7 cellular contexts compared by ENCODE assay signal in the genomic region with DNA sequence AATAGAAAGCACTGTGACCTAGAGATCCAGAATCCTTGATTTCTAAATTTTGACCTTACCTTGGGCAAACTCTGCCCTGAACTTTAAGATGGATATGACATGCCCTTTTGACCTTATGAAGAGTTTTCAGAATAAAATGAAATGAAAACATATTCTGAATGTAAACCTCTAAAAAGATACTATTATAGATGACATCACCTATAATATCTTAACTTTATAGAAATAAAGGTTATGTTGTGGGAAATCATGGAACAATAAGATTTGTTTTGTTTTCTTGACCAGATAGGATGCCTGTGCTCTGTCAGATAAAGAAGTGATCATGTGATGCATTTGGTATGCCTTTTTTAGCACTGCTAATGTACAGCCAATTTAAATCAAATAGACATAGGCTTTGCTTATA.
"Had no signal": no experiment of that assay in that cellular context is flagged by ENCODE, and none has a peak within 500 bp of the region (broad histone marks: within the 10 kb centered on the region; RNA-seq: fewer than 3 reads in every experiment).

No MANE protein-coding gene starts in this region.

- FAIRE-seq: HTR-8/SVneo had no signal

- DNase-seq: GM23248, GOT3, H7, KG1 had no signal

- H3K27ac ChIP-seq: GM23248 had no signal

- H3K9me3 ChIP-seq: HAP-1 had no signal

- H3K9ac ChIP-seq: GM23248 had no signal

- H3K4me3 ChIP-seq: GM23248, HAP-1 had no signal

- H3K4me1 ChIP-seq: HAP-1 had no signal

- H2AFZ ChIP-seq: GM23248 had no signal

- H3K36me3 ChIP-seq: HAP-1 had no signal

- ATAC-seq: HCT116 had no signal
